Comparison of ENCODE assay signal across 17 cellular contexts in genomic region chr1:214002060-214002459, GRCh38. TPM values are rescaled to one million over a fixed set of nuclear protein-coding genes. Genes with fewer than 3 reads are reported as not detected.
DNase-seq lines count a peak whose midpoint lies in the region; ATAC-seq, FAIRE-seq and TF ChIP-seq lines count a peak whose summit lies in the region.
"Had no signal": no experiment of that assay in that cellular context is flagged by ENCODE, and none has a peak within 500 bp of the region (broad histone marks: within the 10 kb centered on the region; RNA-seq: fewer than 3 reads in every experiment).

No MANE protein-coding gene starts in this region.

- TF ChIP-seq CTCF in GM10248 (IDR thresholded peaks at IDR 0.05; ENCODE audit: control extremely low read depth, extremely low read depth, low read depth, missing control alignments), result no peak

- H3K4me3 Mint-ChIP-seq in CD4-positive, alpha-beta memory T cell, result no peak overlapping the region
- no peak overlapping the region for H3K4me3 Mint-ChIP-seq in CD8-positive, alpha-beta memory T cell
- H3K4me3 Mint-ChIP-seq: activated naive CD4-positive, alpha-beta T cell treated with anti-CD3 and anti-CD28 coated beads, Interleukin-2, amount 50 U/mL, for 24 hours; immature natural killer cell; T-cell had no signal

- FAIRE-seq in frontal cortex (lab: Jason Lieb, UNC), result peak; percentile 37
- FAIRE-seq: RCC 7860 had no signal

- no peak overlapping the region for H3K4me3 ChIP-seq in CD4-positive, alpha-beta memory T cell (ENCODE audit: low read length in 2 of 2)
- H3K4me3 ChIP-seq in CD8-positive, alpha-beta memory T cell (ENCODE audit: low read length), result no peak overlapping the region
- H3K4me3 ChIP-seq: cardiac muscle cell, upper lobe of left lung had no signal

- H3K36me3 ChIP-seq in CD4-positive, alpha-beta memory T cell (ENCODE audit: insufficient read depth, low read length), result no peaks in the 10 kb centered on the region
- no peaks in the 10 kb centered on the region for H3K36me3 ChIP-seq in CD8-positive, alpha-beta memory T cell (ENCODE audit: insufficient read depth, low read length)
- H3K36me3 ChIP-seq: upper lobe of left lung had no signal

- H3K27me3 ChIP-seq in CD4-positive, alpha-beta memory T cell (ENCODE audit: insufficient read depth, low read length), result no peaks in the 10 kb centered on the region
- no peaks in the 10 kb centered on the region for H3K27me3 ChIP-seq in CD8-positive, alpha-beta memory T cell (ENCODE audit: insufficient read depth, low read length, poor library complexity, severe bottlenecking)
- H3K27me3 ChIP-seq: cardiac muscle cell, upper lobe of left lung had no signal

- no peak for ATAC-seq in GM18861 (IDR thresholded peaks at IDR 0.05; ENCODE audit: unreplicated experiment)
- ATAC-seq: T-cell had no signal

- no peak overlapping the region for H3K27ac Mint-ChIP-seq in CD4-positive, alpha-beta memory T cell
- H3K27ac Mint-ChIP-seq in CD8-positive, alpha-beta memory T cell, result no peak overlapping the region
- H3K27ac Mint-ChIP-seq: activated naive CD4-positive, alpha-beta T cell treated with anti-CD3 and anti-CD28 coated beads, Interleukin-2, amount 50 U/mL, for 24 hours; immature natural killer cell; T-cell had no signal

- DNase-seq in COR-L47 (lab: John Stamatoyannopoulos, UW) (peak; percentile 36), NCI-H146 (lab: John Stamatoyannopoulos, UW) (peak; percentile 97), NCI-H748 (lab: John Stamatoyannopoulos, UW; ENCODE audit: unreplicated experiment) (peak; percentile 84), frontal cortex (ENCODE audit: low spot score in 2 of 2) (no peak), GM10248 (ENCODE audit: extremely low spot score) (no peak)
- DNase-seq in CD4-positive, alpha-beta memory T cell, result no peak
- DNase-seq in CD8-positive, alpha-beta memory T cell, result no peak
- DNase-seq: ACHN; activated CD4-positive, alpha-beta T cell treated with anti-CD3 and anti-CD28 coated beads for 1 hour; effector memory CD4-positive, alpha-beta T cell; immature natural killer cell; T-cell; upper lobe of left lung had no signal

- H3K9me3 ChIP-seq in CD4-positive, alpha-beta memory T cell (ENCODE audit: control insufficient read depth in 1 of 2, low read length in 2 of 2), result no peaks in the 10 kb centered on the region
- H3K9me3 ChIP-seq in CD8-positive, alpha-beta memory T cell (ENCODE audit: low read length), result no peaks in the 10 kb centered on the region
- H3K9me3 ChIP-seq: upper lobe of left lung had no signal

- H3K4me1 Mint-ChIP-seq in CD4-positive, alpha-beta memory T cell, result no peaks in the 10 kb centered on the region
- H3K4me1 Mint-ChIP-seq in CD8-positive, alpha-beta memory T cell, result no peaks in the 10 kb centered on the region
- H3K4me1 Mint-ChIP-seq: activated naive CD4-positive, alpha-beta T cell treated with anti-CD3 and anti-CD28 coated beads, Interleukin-2, amount 50 U/mL, for 24 hours; immature natural killer cell; T-cell had no signal

- peaks cover 0 to 2% (median 0%) of the 10 kb centered on the region in 8 donors for H3K9me3 Mint-ChIP-seq in CD4-positive, alpha-beta memory T cell
- H3K9me3 Mint-ChIP-seq in CD8-positive, alpha-beta memory T cell, result peaks cover 0 to 7% (median 0%) of the 10 kb centered on the region in 5 donors
- H3K9me3 Mint-ChIP-seq: activated naive CD4-positive, alpha-beta T cell treated with anti-CD3 and anti-CD28 coated beads, Interleukin-2, amount 50 U/mL, for 24 hours; T-cell had no signal

- H3K27ac ChIP-seq in CD4-positive, alpha-beta memory T cell (ENCODE audit: low read depth, low read length), result no peak overlapping the region
- H3K27ac ChIP-seq in CD8-positive, alpha-beta memory T cell (ENCODE audit: low read depth, low read length), result no peak overlapping the region
- H3K27ac ChIP-seq: upper lobe of left lung had no signal

- CTCF ChIA-PET in CD4-positive, alpha-beta memory T cell (lab: Charles Lee; ENCODE audit: partially characterized antibody), result no interaction called here
- CTCF ChIA-PET in CD8-positive, alpha-beta memory T cell (lab: Charles Lee), result no interaction called here
- CTCF ChIA-PET in GM10248 (lab: Yijun Ruan, JAX), result interaction anchor here (1.1 kb wide), 1 partner anchor 102 kb away, joined by 3 read pairs; no protein-coding TSS in a partner anchor

- POLR2A ChIA-PET in CD4-positive, alpha-beta memory T cell (lab: Charles Lee; ENCODE audit: partially characterized antibody), result no interaction called here
- POLR2A ChIA-PET in CD8-positive, alpha-beta memory T cell (lab: Charles Lee), result no interaction called here
- POLR2A ChIA-PET in GM10248 (lab: Yijun Ruan, JAX), result no interaction called here

- intact Hi-C loops in CD4-positive, alpha-beta memory T cell (cut with micrococcal nuclease), result no loop called here

- H3K36me3 Mint-ChIP-seq in CD4-positive, alpha-beta memory T cell, result no peaks in the 10 kb centered on the region
- no peaks in the 10 kb centered on the region for H3K36me3 Mint-ChIP-seq in CD8-positive, alpha-beta memory T cell
- H3K36me3 Mint-ChIP-seq: activated naive CD4-positive, alpha-beta T cell treated with anti-CD3 and anti-CD28 coated beads, Interleukin-2, amount 50 U/mL, for 24 hours; immature natural killer cell; T-cell had no signal

- H3K4me1 ChIP-seq in CD4-positive, alpha-beta memory T cell (ENCODE audit: insufficient read depth, low read length), result no peaks in the 10 kb centered on the region
- no peaks in the 10 kb centered on the region for H3K4me1 ChIP-seq in CD8-positive, alpha-beta memory T cell (ENCODE audit: insufficient read depth, low read length)
- H3K4me1 ChIP-seq: upper lobe of left lung had no signal

- H3K27me3 Mint-ChIP-seq in CD4-positive, alpha-beta memory T cell, result peaks cover 0 to 5% of the 10 kb centered on the region in 2 donors
- peaks cover 0 to 4% of the 10 kb centered on the region in 2 donors for H3K27me3 Mint-ChIP-seq in CD8-positive, alpha-beta memory T cell

RNA-seq across cellular contexts. Expression of gene PROX1, which starts 14.3 kb away (rescaled TPM):
- 6.5 TPM for total RNA-seq in frontal cortex
- total RNA-seq in CD4-positive, alpha-beta memory T cell, result not detected
- not detected for polyA plus RNA-seq in CD4-positive, alpha-beta memory T cell
- not detected for total RNA-seq in CD8-positive, alpha-beta memory T cell
- polyA plus RNA-seq in CD8-positive, alpha-beta memory T cell, result not detected
- polyA plus RNA-seq: immature natural killer cell had no signal

Comparison
In these comparisons a context has a peak if more than half of its experiments do, and no peak if none do; other contexts are left out.
1. DNase-seq: peak in COR-L47 (single experiment), NCI-H146 (single experiment) and NCI-H748 (single experiment); none in frontal cortex (0 of 2), CD4-positive, alpha-beta memory T cell (0 of 5), CD8-positive, alpha-beta memory T cell (0 of 5) and GM10248 (single experiment).